In the genomic region with DNA sequence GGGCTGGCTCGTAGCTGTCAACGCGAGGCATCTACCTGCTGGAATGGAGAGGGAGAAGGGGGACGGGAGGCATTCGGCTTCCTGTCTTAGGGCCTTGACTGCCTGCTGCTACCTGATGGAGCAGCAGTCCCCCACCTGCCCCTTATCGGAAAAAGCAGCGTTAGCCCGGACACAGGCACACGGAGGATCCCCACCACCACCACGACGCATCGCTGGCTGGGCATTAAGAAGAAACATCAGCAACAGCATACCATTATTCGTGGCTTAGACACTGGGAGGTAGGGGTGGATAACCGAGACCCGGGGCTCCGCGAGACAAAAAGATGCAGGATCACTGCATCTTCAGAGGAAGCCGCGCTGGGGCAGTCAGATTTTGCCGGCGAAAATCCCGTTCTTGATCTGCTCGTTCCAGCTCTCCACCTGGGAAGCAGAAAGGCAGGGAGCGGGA, we compare ENCODE assay signal across 1 cellular context.
TF ChIP-seq lines count a peak whose summit lies in the region.

No MANE protein-coding gene starts in this region.

TF ChIP-seq in A549, 52 proteins besides CTCF, POLR2A, EP300 and RAD21 (continued from another document):
- TF ChIP-seq CBX2 (IDR thresholded peaks at IDR 0.05; ENCODE audit: borderline replicate concordance, low read depth) (no peak), JUN (IDR thresholded peaks at IDR 0.05) (no peak), FOSL2 (IDR thresholded peaks at IDR 0.05) (no peak), FOSL2 (CRISPR knock-in tag; IDR thresholded peaks at IDR 0.05) (no peak), RARB (CRISPR knock-in tag; IDR thresholded peaks at IDR 0.05) (no peak), ZC3H11A (IDR thresholded peaks at IDR 0.05) (no peak), NFE2L2 (conservative IDR thresholded peaks at IDR 0.05; ENCODE audit: low read length) (no peak), MAZ (IDR thresholded peaks at IDR 0.05; ENCODE audit: borderline replicate concordance, low read depth, low read length) (no peak)
- TF ChIP-seq, protein P1, sequence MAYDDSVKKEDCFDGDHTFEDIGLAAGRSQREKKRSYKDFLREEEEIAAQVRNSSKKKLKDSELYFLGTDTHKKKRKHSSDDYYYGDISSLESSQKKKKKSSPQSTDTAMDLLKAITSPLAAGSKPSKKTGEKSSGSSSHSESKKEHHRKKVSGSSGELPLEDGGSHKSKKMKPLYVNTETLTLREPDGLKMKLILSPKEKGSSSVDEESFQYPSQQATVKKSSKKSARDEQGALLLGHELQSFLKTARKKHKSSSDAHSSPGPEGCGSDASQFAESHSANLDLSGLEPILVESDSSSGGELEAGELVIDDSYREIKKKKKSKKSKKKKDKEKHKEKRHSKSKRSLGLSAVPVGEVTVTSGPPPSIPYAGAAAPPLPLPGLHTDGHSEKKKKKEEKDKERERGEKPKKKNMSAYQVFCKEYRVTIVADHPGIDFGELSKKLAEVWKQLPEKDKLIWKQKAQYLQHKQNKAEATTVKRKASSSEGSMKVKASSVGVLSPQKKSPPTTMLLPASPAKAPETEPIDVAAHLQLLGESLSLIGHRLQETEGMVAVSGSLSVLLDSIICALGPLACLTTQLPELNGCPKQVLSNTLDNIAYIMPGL (CRISPR knock-in tag; IDR thresholded peaks at IDR 0.05; ENCODE audit: borderline replicate concordance), result no peak
TF ChIP-seq in A549: peak in this region for 0.
